In the genomic region with DNA sequence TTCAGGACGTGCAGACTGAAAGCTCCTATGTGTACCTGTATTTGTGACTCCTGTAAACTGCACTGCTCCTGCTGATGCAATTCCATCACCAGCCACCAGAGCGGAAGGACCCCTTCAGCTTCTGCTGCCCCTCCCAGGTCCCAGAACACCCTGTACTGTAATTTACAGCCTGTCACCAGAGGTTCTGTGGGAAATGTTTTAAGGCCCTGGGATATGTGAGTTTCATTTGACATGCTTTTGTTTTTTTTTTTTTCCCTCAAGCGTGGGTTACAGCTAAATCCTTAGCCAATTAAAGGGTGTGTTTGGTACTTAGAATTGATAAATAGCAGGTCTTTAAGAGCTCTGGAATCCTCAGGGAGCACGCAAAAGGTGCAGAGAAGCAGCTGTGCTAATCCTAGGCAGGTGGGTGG, we compare ENCODE assay signal across 8 cellular contexts.
DNase-seq lines count a peak whose midpoint lies in the region; ATAC-seq lines count a peak whose summit lies in the region.

No MANE protein-coding gene starts in this region.

- in situ Hi-C loops in KBM-7 (cut with MboI; ENCODE audit: low pct_unique_long_range_greater_than_20kb, low sequenced_read_pairs), result no loop called here

- peak; percentile 58 for ATAC-seq in GM21423 (IDR thresholded peaks at IDR 0.05; ENCODE audit: unreplicated experiment)
- no peak for ATAC-seq in HG03457 (IDR thresholded peaks at IDR 0.05; ENCODE audit: unreplicated experiment)

- DNase-seq in ELR (ENCODE audit: low read depth), result peak; percentile 36
- peak; percentile 30 for DNase-seq in KBM-7
- peak; percentile 70 to 79 for DNase-seq in SHP77 (lab: John Stamatoyannopoulos, UW)
- DNase-seq in islet precursor cell, result peak; percentile 86
- DNase-seq in anterior cingulate cortex (lab: John Stamatoyannopoulos, UW), result no peak
- no peak for DNase-seq in hippocampal formation (lab: John Stamatoyannopoulos, UW)

Comparison
In these comparisons a context has a peak if more than half of its experiments do, and no peak if none do; other contexts are left out.
1. DNase-seq: peak in ELR (single experiment), KBM-7 (single experiment), SHP77 (2 of 2) and islet precursor cell (single experiment); none in anterior cingulate cortex (0 of 58) and hippocampal formation (0 of 2).